Comparison of ENCODE assay signal across 2 cellular contexts in genomic region chr13:77040835-77041234, GRCh38.
TF ChIP-seq lines count a peak whose summit lies in the region.

No MANE protein-coding gene starts in this region.

TF ChIP-seq in IMR-90, 13 proteins besides CTCF, POLR2A, EP300 and RAD21:
- no peak for TF ChIP-seq SMC3 (IDR thresholded peaks at IDR 0.05; ENCODE audit: low read depth, low read length)
- no peak for TF ChIP-seq MAFK (IDR thresholded peaks at IDR 0.05; ENCODE audit: low read depth, low read length)
- no peak for TF ChIP-seq MAZ (IDR thresholded peaks at IDR 0.05; ENCODE audit: borderline replicate concordance, low read depth, low read length)
- no peak for TF ChIP-seq NFE2L2 (IDR thresholded peaks at IDR 0.05; ENCODE audit: low read depth, low read length)
- TF ChIP-seq CEBPB (IDR thresholded peaks at IDR 0.05; ENCODE audit: low read depth, low read length): peak; percentile 54; the same call in 1 of the 2 replicates
- TF ChIP-seq FOS (IDR thresholded peaks at IDR 0.05; ENCODE audit: low read depth, low read length): no peak
- TF ChIP-seq, protein P1, sequence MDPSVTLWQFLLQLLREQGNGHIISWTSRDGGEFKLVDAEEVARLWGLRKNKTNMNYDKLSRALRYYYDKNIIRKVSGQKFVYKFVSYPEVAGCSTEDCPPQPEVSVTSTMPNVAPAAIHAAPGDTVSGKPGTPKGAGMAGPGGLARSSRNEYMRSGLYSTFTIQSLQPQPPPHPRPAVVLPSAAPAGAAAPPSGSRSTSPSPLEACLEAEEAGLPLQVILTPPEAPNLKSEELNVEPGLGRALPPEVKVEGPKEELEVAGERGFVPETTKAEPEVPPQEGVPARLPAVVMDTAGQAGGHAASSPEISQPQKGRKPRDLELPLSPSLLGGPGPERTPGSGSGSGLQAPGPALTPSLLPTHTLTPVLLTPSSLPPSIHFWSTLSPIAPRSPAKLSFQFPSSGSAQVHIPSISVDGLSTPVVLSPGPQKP (IDR thresholded peaks at IDR 0.05; ENCODE audit: borderline replicate concordance, low read depth, low read length): no peak
TF ChIP-seq in IMR-90: peak in this region for 1.

TF ChIP-seq in K562, 482 proteins besides CTCF, POLR2A, EP300 and RAD21:
- no peak for TF ChIP-seq PML (IDR thresholded peaks at IDR 0.05; ENCODE audit: low read length)
- TF ChIP-seq CEBPB (tag; IDR thresholded peaks at IDR 0.05): peak; percentile 52
- TF ChIP-seq ASH1L (IDR thresholded peaks at IDR 0.05; ENCODE audit: borderline replicate concordance, low read depth, partially characterized antibody): no peak
- TF ChIP-seq KLF10 (CRISPR knock-in tag; IDR thresholded peaks at IDR 0.05): no peak
- TF ChIP-seq ZNF24 (IDR thresholded peaks at IDR 0.05): no peak
- no peak for TF ChIP-seq NELFE (IDR thresholded peaks at IDR 0.05; ENCODE audit: insufficient read depth, insufficient read length)
- no peak for TF ChIP-seq ZBTB11 (CRISPR knock-in tag; IDR thresholded peaks at IDR 0.05)
- no peak for TF ChIP-seq DLX4 (CRISPR knock-in tag; IDR thresholded peaks at IDR 0.05)
- no peak for TF ChIP-seq ZNF551 (CRISPR knock-in tag; IDR thresholded peaks at IDR 0.05)
